16 cellular contexts compared by ENCODE assay signal in genomic region chr9:5453004-5453403, GRCh38. TPM values are rescaled to one million over a fixed set of nuclear protein-coding genes. Genes with fewer than 3 reads are reported as not detected.
DNase-seq lines count a peak whose midpoint lies in the region; ATAC-seq and TF ChIP-seq lines count a peak whose summit lies in the region.
"Had no signal": no experiment of that assay in that cellular context is flagged by ENCODE, and none has a peak within 500 bp of the region (broad histone marks: within the 10 kb centered on the region; RNA-seq: fewer than 3 reads in every experiment).

No MANE protein-coding gene starts in this region.

- H3K9me3 Mint-ChIP-seq in MCF 10A (ENCODE audit: unreplicated experiment): no peaks in the 10 kb centered on the region
- H3K9me3 Mint-ChIP-seq in stimulated activated memory B cell treated with anti-CD40 and anti-IgM and Interleukin-4, amounts not matched to agents 10 μg/mL and 1 μg/mL and 100 μg/mL, for 72 hours: no peaks in the 10 kb centered on the region

- TF ChIP-seq CTCF in mammary epithelial cell (conservative IDR thresholded peaks at IDR 0.05 in 1 of 2, IDR thresholded peaks at IDR 0.05 in 1 of 2; ENCODE audit: extremely low read depth in 1 of 2, insufficient read depth in 1 of 2, low read depth in 1 of 2, low read length in 2 of 2) (no peak), MCF 10A (IDR thresholded peaks at IDR 0.05; ENCODE audit: unreplicated experiment) (no peak), ascending aorta (IDR thresholded peaks at IDR 0.05) (no peak)

- no peak overlapping the region for H3K4me3 Mint-ChIP-seq in MCF 10A (ENCODE audit: unreplicated experiment)
- H3K4me3 Mint-ChIP-seq in stimulated activated memory B cell treated with anti-CD40 and anti-IgM and Interleukin-4, amounts not matched to agents 10 μg/mL and 1 μg/mL and 100 μg/mL, for 72 hours: peak overlapping the region; percentile 43

- no peaks in the 10 kb centered on the region for H3K27me3 Mint-ChIP-seq in MCF 10A (ENCODE audit: insufficient read depth, unreplicated experiment)
- H3K27me3 Mint-ChIP-seq in stimulated activated memory B cell treated with anti-CD40 and anti-IgM and Interleukin-4, amounts not matched to agents 10 μg/mL and 1 μg/mL and 100 μg/mL, for 72 hours: no peaks in the 10 kb centered on the region

- H2AFZ ChIP-seq in mammary epithelial cell (ENCODE audit: low read depth, low read length): no peak overlapping the region
- H2AFZ ChIP-seq: parathyroid adenoma had no signal

- no peaks in the 10 kb centered on the region for H3K9me3 ChIP-seq in mammary epithelial cell (replicated peaks; ENCODE audit: insufficient read depth, low read length)
- H3K9me3 ChIP-seq in ascending aorta: no peaks in the 10 kb centered on the region
- H3K9me3 ChIP-seq: adrenal gland, esophagus muscularis mucosa had no signal

- DNase-seq in mammary epithelial cell (no peak), MCF 10A (ENCODE audit: unreplicated experiment) (no peak), M059J (ENCODE audit: low read depth) (peak; percentile 62), ascending aorta (ENCODE audit: low spot score in 2 of 2) (no peak), pons (ENCODE audit: low spot score) (no peak), UCSD-AML1 (lab: John Stamatoyannopoulos, UW; ENCODE audit: unreplicated experiment) (no peak), HEK293T (ENCODE audit: extremely low spot score) (no peak)
- DNase-seq: adrenal gland, AML-193, NCI-H1436, T-helper 9 cell had no signal

- intact Hi-C loops in mammary epithelial cell (cut with micrococcal nuclease) (loop anchor here (5.0 kb wide), 3 partner anchors 109 to 466 kb away; partner anchors contain the start of gene JAK2), MCF 10A (cut with micrococcal nuclease) (no loop called here), ascending aorta (cut with DNase I) (loop anchor here (5.0 to 10.0 kb wide), 3 partner anchors 54 to 1926 kb away; partner anchors contain the start of genes ERMP1 and RFX3)

- CTCF ChIA-PET in mammary epithelial cell (lab: Charles Lee; ENCODE audit: low non-redundant PET): no interaction called here
- CTCF ChIA-PET in MCF 10A (lab: Yijun Ruan, JAX): interaction anchor here (0.9 kb wide), 1 partner anchor 143 kb away, joined by 3 read pairs; no protein-coding TSS in a partner anchor
- CTCF ChIA-PET in HEK293T (lab: Yijun Ruan, JAX): no interaction called here

- ATAC-seq in stimulated activated memory B cell treated with anti-CD40 and anti-IgM and Interleukin-4, amounts not matched to agents 10 μg/mL and 1 μg/mL and 100 μg/mL, for 72 hours: no peak
- ATAC-seq: Panc1 had no signal

- H3K4me1 ChIP-seq in mammary epithelial cell (ENCODE audit: insufficient read depth, low read length): peaks cover 59% of the 10 kb centered on the region
- peaks cover 3 to 30% of the 10 kb centered on the region in 2 donors for H3K4me1 ChIP-seq in ascending aorta

- H3K4me2 ChIP-seq in mammary epithelial cell (ENCODE audit: insufficient read depth, low read depth, low read length): peak overlapping the region; percentile 82
- H3K4me2 ChIP-seq: KMS-11 had no signal

- BruUV-seq in mammary epithelial cell (replicated peaks; lab: Mats Ljungman, UMichigan): no TSS peak
- BruUV-seq in MCF 10A (replicated peaks; lab: Mats Ljungman, UMichigan): no TSS peak

- H3K79me2 ChIP-seq in mammary epithelial cell (ENCODE audit: insufficient read depth, low read length): peaks cover 69% of the 10 kb centered on the region
- H3K79me2 ChIP-seq: parathyroid adenoma had no signal

- peaks cover 19% of the 10 kb centered on the region for H3K4me1 Mint-ChIP-seq in MCF 10A (ENCODE audit: insufficient read depth, unreplicated experiment)
- peaks cover 57% of the 10 kb centered on the region for H3K4me1 Mint-ChIP-seq in stimulated activated memory B cell treated with anti-CD40 and anti-IgM and Interleukin-4, amounts not matched to agents 10 μg/mL and 1 μg/mL and 100 μg/mL, for 72 hours

- in situ Hi-C loops in mammary epithelial cell (cut with MboI; ENCODE audit: low sequenced_read_pairs in 2 of 2): loop anchor here (10.0 kb wide), 1 partner anchor 132 kb away; no protein-coding TSS in a partner anchor

- no peaks in the 10 kb centered on the region for H3K36me3 Mint-ChIP-seq in MCF 10A (ENCODE audit: insufficient read depth, unreplicated experiment)
- peaks cover 36% of the 10 kb centered on the region for H3K36me3 Mint-ChIP-seq in stimulated activated memory B cell treated with anti-CD40 and anti-IgM and Interleukin-4, amounts not matched to agents 10 μg/mL and 1 μg/mL and 100 μg/mL, for 72 hours

- H3K27me3 ChIP-seq in mammary epithelial cell (ENCODE audit: insufficient read depth, low read length) (no peaks in the 10 kb centered on the region), ascending aorta (no peaks in the 10 kb centered on the region)
- H3K27me3 ChIP-seq: adrenal gland, esophagus muscularis mucosa had no signal

- H3K36me3 ChIP-seq in mammary epithelial cell (ENCODE audit: insufficient read depth, low read length) (peaks cover 5% of the 10 kb centered on the region), ascending aorta (no peaks in the 10 kb centered on the region)
- H3K36me3 ChIP-seq: adrenal gland had no signal

- no peak overlapping the region for H3K9ac ChIP-seq in mammary epithelial cell (ENCODE audit: insufficient read depth, low read length)
- H3K9ac ChIP-seq: KMS-11, parathyroid adenoma had no signal

- H3K27ac ChIP-seq in mammary epithelial cell (ENCODE audit: insufficient read depth, low read depth, low read length) (peak overlapping the region; percentile 4), ascending aorta (peak overlapping the region; percentile 79 to 80)
- H3K27ac ChIP-seq: adrenal gland, esophagus muscularis mucosa, KMS-11, parathyroid adenoma had no signal

- H3K27ac Mint-ChIP-seq in MCF 10A (ENCODE audit: low read depth, unreplicated experiment): no peak overlapping the region
- H3K27ac Mint-ChIP-seq in stimulated activated memory B cell treated with anti-CD40 and anti-IgM and Interleukin-4, amounts not matched to agents 10 μg/mL and 1 μg/mL and 100 μg/mL, for 72 hours: peak overlapping the region; percentile 91

- 80% methylated on average over 2 of the region's 2 CpGs for WGBS in mammary epithelial cell (ENCODE audit: low coverage, missing lambda C conversion rate)

- dilution Hi-C loops in mammary epithelial cell (cut with HindIII; ENCODE audit: low sequenced_read_pairs): no loop called here

- POLR2A ChIA-PET in MCF 10A (lab: Yijun Ruan, JAX) (no interaction called here), HEK293T (lab: Yijun Ruan, JAX) (no interaction called here)

- H3K4me3 ChIP-seq in mammary epithelial cell (replicated peaks in 1 of 3; ENCODE audit: insufficient read depth in 1 of 3, low read depth in 2 of 3, low read length in 3 of 3): no peak overlapping the region
- H3K4me3 ChIP-seq in ascending aorta: no peak overlapping the region
- H3K4me3 ChIP-seq: adrenal gland, esophagus muscularis mucosa had no signal

- H4K20me1 ChIP-seq in mammary epithelial cell (ENCODE audit: insufficient read depth, low read length): no peaks in the 10 kb centered on the region

TF ChIP-seq in HEK293T, 16 proteins besides CTCF, POLR2A, EP300 and RAD21:
- no peak for TF ChIP-seq SP1 (IDR thresholded peaks at IDR 0.05)
- TF ChIP-seq PKNOX1 (IDR thresholded peaks at IDR 0.05): no peak
- no peak for TF ChIP-seq ELF4 (IDR thresholded peaks at IDR 0.05)
- TF ChIP-seq ZNF384 (IDR thresholded peaks at IDR 0.05): no peak
- no peak for TF ChIP-seq TARDBP (IDR thresholded peaks at IDR 0.05)
- no peak for TF ChIP-seq FOXK2 (IDR thresholded peaks at IDR 0.05)
- TF ChIP-seq CTBP1 (IDR thresholded peaks at IDR 0.05; ENCODE audit: borderline replicate concordance): no peak

RNA-seq across cellular contexts. Expression of gene CD274, which starts 2.7 kb away (rescaled TPM):
- total RNA-seq in mammary epithelial cell (10 to 100 TPM; 19.5 to 30.6 TPM), MCF 10A (2022) (1.9 and 2.6 TPM in 2 replicates), ascending aorta (23.8 TPM)
- 6.5 TPM for polyA plus RNA-seq in mammary epithelial cell
- not detected for polyA minus RNA-seq in mammary epithelial cell
- total RNA-seq in M059J (2014; rRNA removed; shearing (Covaris generic)): 26.7 and 31.2 TPM in 2 replicates

RNA-seq across cellular contexts. Expression of gene PLGRKT, which starts 15.3 kb away (rescaled TPM):
- total RNA-seq in mammary epithelial cell (10 to 100 TPM; 13.3 to 31.2 TPM), MCF 10A (2022) (21.6 and 22.5 TPM in 2 replicates), ascending aorta (not detected)
- 15.5 TPM for polyA plus RNA-seq in mammary epithelial cell
- 6.5 TPM for polyA minus RNA-seq in mammary epithelial cell
- 43.5 and 44.9 TPM in 2 replicates for total RNA-seq in M059J (2014; rRNA removed; shearing (Covaris generic))

RNA-seq across cellular contexts. Expression of gene PDCD1LG2, which starts 57.3 kb away (rescaled TPM):
- total RNA-seq in mammary epithelial cell: 10 to 100 TPM; 12.1 to 14.5 TPM
- polyA plus RNA-seq in mammary epithelial cell: 7.8 TPM
- 5.6 TPM for polyA minus RNA-seq in mammary epithelial cell
- total RNA-seq in MCF 10A (2022): 1.8 and 3.2 TPM in 2 replicates
- 20.7 and 28.1 TPM in 2 replicates for total RNA-seq in M059J (2014; rRNA removed; shearing (Covaris generic))
- 1.1 TPM for total RNA-seq in ascending aorta

Comparison
In these comparisons a context has a peak if more than half of its experiments do, and no peak if none do; other contexts are left out.
1. RNA of gene PLGRKT, which starts 15.3 kb away (total RNA-seq): 43.5 to 44.9 TPM in M059J, 13.3 to 31.2 TPM in mammary epithelial cell and 21.6 to 22.5 TPM in MCF 10A; not detected in ascending aorta (single experiment); every median in the first group is over 10 times any median in the second.